In the genomic region with DNA sequence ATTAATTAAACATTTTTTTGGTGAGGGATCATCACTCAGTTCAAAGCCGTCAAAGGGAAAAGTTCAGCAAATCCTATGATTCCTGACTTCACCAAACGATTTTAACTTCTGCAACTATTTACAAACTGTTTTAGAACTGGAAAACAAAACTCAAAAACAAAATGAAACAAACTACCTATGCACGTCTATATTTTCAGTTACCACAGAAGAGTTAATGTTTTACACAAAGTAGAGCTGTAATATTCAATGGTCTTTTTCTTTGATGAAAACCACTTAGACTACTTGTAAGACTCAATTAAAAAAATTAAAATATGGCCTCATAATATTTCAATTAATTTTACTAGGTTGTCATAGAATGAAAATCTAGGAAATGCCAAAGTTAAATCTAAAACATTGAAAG, we compare ENCODE assay signal across 23 cellular contexts.
DNase-seq lines count a peak whose midpoint lies in the region; ATAC-seq and TF ChIP-seq lines count a peak whose summit lies in the region.
"Had no signal": no experiment of that assay in that cellular context is flagged by ENCODE, and none has a peak within 500 bp of the region (broad histone marks: within the 10 kb centered on the region; RNA-seq: fewer than 3 reads in every experiment).

No MANE protein-coding gene starts in this region.

- no peak overlapping the region for H2BK120ac ChIP-seq in neuronal stem cell (ENCODE audit: low read depth, low read length)

- H3K23ac ChIP-seq in neuronal stem cell (ENCODE audit: low read depth, low read length, poor library complexity) = no peak overlapping the region

- H4K91ac ChIP-seq in neuronal stem cell (ENCODE audit: low read depth, low read length, poor library complexity) = no peak overlapping the region

- H2BK12ac ChIP-seq in neuronal stem cell (ENCODE audit: low read length) = no peak overlapping the region

- no peak overlapping the region for H3K18ac ChIP-seq in neuronal stem cell (ENCODE audit: low read length)

- H2AK5ac ChIP-seq in neuronal stem cell (ENCODE audit: low read depth, low read length) = no peak overlapping the region

- no peaks in the 10 kb centered on the region for H3K27me3 Mint-ChIP-seq in brain
- H3K27me3 Mint-ChIP-seq in naive thymus-derived CD8-positive, alpha-beta T cell = no peaks in the 10 kb centered on the region
- H3K27me3 Mint-ChIP-seq: activated T-cell treated with anti-CD3 and anti-CD28 coated beads, Interleukin-2, amount 50 U/mL, for 24 hours; B cell; effector memory CD8-positive, alpha-beta T cell; naive B cell; stimulated activated memory B cell treated with anti-CD40 and anti-IgM and Interleukin-4, amounts not matched to agents 10 μg/mL and 1 μg/mL and 100 μg/mL, for 72 hours had no signal

- POLR2A ChIA-PET in naive thymus-derived CD8-positive, alpha-beta T cell (lab: Charles Lee) = no interaction called here

- H3K36me3 Mint-ChIP-seq in brain = peaks cover 37% of the 10 kb centered on the region
- peaks cover 0 to 42% (median 30%) of the 10 kb centered on the region in 3 donors for H3K36me3 Mint-ChIP-seq in naive thymus-derived CD8-positive, alpha-beta T cell

- H2BK5ac ChIP-seq in neuronal stem cell (ENCODE audit: low read length) = no peak overlapping the region

- no peak for DNase-seq in retina
- no peak for DNase-seq in neuronal stem cell (ENCODE audit: low spot score)
- DNase-seq in naive thymus-derived CD8-positive, alpha-beta T cell = no peak
- DNase-seq: activated CD4-positive, alpha-beta T cell treated with anti-CD3 and anti-CD28 coated beads for 48 hours; activated naive CD4-positive, alpha-beta T cell; activated T-cell treated with anti-CD3 and anti-CD28 coated beads, Interleukin-2, amount 50 U/mL, for 24 hours; amniotic stem cell; DMS79 treated with DMSO at 0.1 percent for 48 hours; effector memory CD8-positive, alpha-beta T cell; esophagus squamous epithelium; naive B cell; NCI-H1092 treated with DMSO at 0.1 percent for 48 hours; NCI-H774 had no signal

- no peak overlapping the region for H2BK15ac ChIP-seq in neuronal stem cell (ENCODE audit: low read length)

- peaks cover 0 to 5% (median 0%) of the 10 kb centered on the region in 5 experiments for H3K9me3 Mint-ChIP-seq in brain
- H3K9me3 Mint-ChIP-seq in naive thymus-derived CD8-positive, alpha-beta T cell = no peaks in the 10 kb centered on the region
- H3K9me3 Mint-ChIP-seq: activated T-cell treated with anti-CD3 and anti-CD28 coated beads, Interleukin-2, amount 50 U/mL, for 24 hours; effector memory CD8-positive, alpha-beta T cell; naive B cell; stimulated activated memory B cell treated with anti-CD40 and anti-IgM and Interleukin-4, amounts not matched to agents 10 μg/mL and 1 μg/mL and 100 μg/mL, for 72 hours had no signal

- H3K4me3 Mint-ChIP-seq in brain = no peak overlapping the region
- no peak overlapping the region for H3K4me3 Mint-ChIP-seq in naive thymus-derived CD8-positive, alpha-beta T cell
- H3K4me3 Mint-ChIP-seq: activated T-cell treated with anti-CD3 and anti-CD28 coated beads, Interleukin-2, amount 50 U/mL, for 24 hours; B cell; effector memory CD8-positive, alpha-beta T cell; naive B cell; stimulated activated memory B cell treated with anti-CD40 and anti-IgM and Interleukin-4, amounts not matched to agents 10 μg/mL and 1 μg/mL and 100 μg/mL, for 72 hours had no signal

- H3K9me3 ChIP-seq in neuronal stem cell (replicated peaks in 1 of 2; ENCODE audit: control insufficient read depth in 2 of 2, insufficient read depth in 1 of 2, low read depth in 1 of 2, low read length in 2 of 2) = peaks cover 0 to 4% of the 10 kb centered on the region in 2 donors
- H3K9me3 ChIP-seq: esophagus squamous epithelium had no signal

- H3K14ac ChIP-seq in neuronal stem cell (ENCODE audit: low read length) = no peak overlapping the region

- WGBS in neuronal stem cell (ENCODE audit: extremely low coverage in 2 of 2, insufficient read length in 2 of 2, insufficient replicate concordance in 1 of 2), 2 donors = no CpG with 5 or more reads among the region's 3 CpGs

- H3K4me1 Mint-ChIP-seq in brain = peaks cover 36% of the 10 kb centered on the region
- H3K4me1 Mint-ChIP-seq in naive thymus-derived CD8-positive, alpha-beta T cell = peaks cover 0 to 6% (median 0%) of the 10 kb centered on the region in 4 donors
- H3K4me1 Mint-ChIP-seq: B cell; naive B cell; stimulated activated memory B cell treated with anti-CD40 and anti-IgM and Interleukin-4, amounts not matched to agents 10 μg/mL and 1 μg/mL and 100 μg/mL, for 72 hours had no signal

- peaks cover 0 to 6% of the 10 kb centered on the region in 2 donors for H3K4me1 ChIP-seq in neuronal stem cell (ENCODE audit: control insufficient read depth in 2 of 2, insufficient read depth in 1 of 2, low read depth in 1 of 2, low read length in 2 of 2)
- H3K4me1 ChIP-seq: esophagus squamous epithelium had no signal

- H4K8ac ChIP-seq in neuronal stem cell (ENCODE audit: low read depth, low read length) = no peak overlapping the region

- no peaks in the 10 kb centered on the region for H3K79me1 ChIP-seq in neuronal stem cell (ENCODE audit: low read depth, low read length)

- H3K36me3 ChIP-seq in neuronal stem cell (replicated peaks in 1 of 2; ENCODE audit: control insufficient read depth in 2 of 2, insufficient read depth in 2 of 2, low read length in 2 of 2) = peaks cover 0 to 4% of the 10 kb centered on the region in 2 donors

- ATAC-seq in GM18517 (IDR thresholded peaks at IDR 0.05; ENCODE audit: unreplicated experiment) (peak; percentile 74), GM19468 (IDR thresholded peaks at IDR 0.05; ENCODE audit: extremely low read depth, unreplicated experiment) (peak; percentile 36), HG03066 (IDR thresholded peaks at IDR 0.05; ENCODE audit: low read depth, unreplicated experiment) (peak; percentile 77)
- no peak for ATAC-seq in activated CD4-positive, CD25-positive, alpha-beta regulatory T cell treated with anti-CD3 and anti-CD28 coated beads, Interleukin-2, amount 50 U/mL, for 24 hours
- ATAC-seq in naive thymus-derived CD8-positive, alpha-beta T cell = no peak
- ATAC-seq: effector memory CD8-positive, alpha-beta T cell; SK-N-SH treated with all-trans-retinoic acid at 6 μM for 48 hours; stimulated activated memory B cell treated with anti-CD40 and anti-IgM and Interleukin-4, amounts not matched to agents 10 μg/mL and 1 μg/mL and 100 μg/mL, for 72 hours had no signal

- H3K27me3 ChIP-seq in neuronal stem cell (ENCODE audit: control insufficient read depth in 3 of 3, insufficient read depth in 3 of 3, low read depth in 1 of 3, low read length in 3 of 3) = no peaks in the 10 kb centered on the region
- H3K27me3 ChIP-seq: esophagus squamous epithelium had no signal

- no peak overlapping the region for H3K4me3 ChIP-seq in neuronal stem cell (ENCODE audit: low read length in 2 of 2)
- H3K4me3 ChIP-seq: coronary artery, esophagus squamous epithelium had no signal

- no peak overlapping the region for H3K4me2 ChIP-seq in neuronal stem cell (ENCODE audit: insufficient read depth, low read length, poor library complexity, severe bottlenecking)

- no peak overlapping the region for H3K9ac ChIP-seq in neuronal stem cell (ENCODE audit: low read depth, low read length, poor library complexity)

- H3K27ac Mint-ChIP-seq in brain = peak overlapping the region in 3 of 5 experiments; percentile 70 to 89 (median 77)
- H3K27ac Mint-ChIP-seq in naive thymus-derived CD8-positive, alpha-beta T cell = no peak overlapping the region
- H3K27ac Mint-ChIP-seq: activated T-cell treated with anti-CD3 and anti-CD28 coated beads, Interleukin-2, amount 50 U/mL, for 24 hours; B cell; effector memory CD8-positive, alpha-beta T cell; naive B cell; stimulated activated memory B cell treated with anti-CD40 and anti-IgM and Interleukin-4, amounts not matched to agents 10 μg/mL and 1 μg/mL and 100 μg/mL, for 72 hours had no signal

- H3K27ac ChIP-seq in neuronal stem cell (replicated peaks; ENCODE audit: low read length) = no peak overlapping the region
- H3K27ac ChIP-seq: coronary artery, esophagus squamous epithelium, RWPE1 had no signal

- H2AFZ ChIP-seq in neuronal stem cell (ENCODE audit: low read length) = no peak overlapping the region

- no peak for TF ChIP-seq CTCF in brain (conservative IDR thresholded peaks at IDR 0.05)

- H3K4ac ChIP-seq in neuronal stem cell (ENCODE audit: low read length) = no peak overlapping the region

Comparison
In these comparisons a context has a peak if more than half of its experiments do, and no peak if none do; other contexts are left out.
1. ATAC-seq: peak in GM18517 (single experiment), GM19468 (single experiment) and HG03066 (single experiment); none in activated CD4-positive, CD25-positive, alpha-beta regulatory T cell treated with anti-CD3 and anti-CD28 coated beads, Interleukin-2, amount 50 U/mL, for 24 hours (0 of 2) and naive thymus-derived CD8-positive, alpha-beta T cell (0 of 2).
2. H3K27ac Mint-ChIP-seq: peak in brain (3 of 5); none in naive thymus-derived CD8-positive, alpha-beta T cell (0 of 10).